In the genomic region with DNA sequence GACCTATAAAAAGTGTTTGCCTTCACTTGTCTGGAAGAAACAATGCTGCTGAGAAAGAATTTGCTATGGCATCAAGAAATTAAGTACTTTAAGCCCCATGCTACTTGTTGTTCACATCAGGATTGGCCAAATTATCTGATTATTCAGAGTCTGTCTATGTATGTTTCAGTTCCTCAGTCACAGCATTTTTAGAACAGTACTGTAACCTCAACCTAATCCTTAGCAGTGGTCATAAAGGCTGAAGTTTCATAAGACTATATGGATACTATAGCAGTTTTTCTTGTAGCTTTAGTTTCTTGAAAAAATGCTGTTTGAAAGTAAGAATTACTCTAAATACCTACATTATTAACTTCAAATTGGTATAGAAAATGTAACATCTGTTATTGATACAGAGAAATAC, we compare ENCODE assay signal across 9 cellular contexts.
"Had no signal": no experiment of that assay in that cellular context is flagged by ENCODE, and none has a peak within 500 bp of the region (broad histone marks: within the 10 kb centered on the region; RNA-seq: fewer than 3 reads in every experiment).

No MANE protein-coding gene starts in this region.

- H3K4me1 ChIP-seq: HAP-1 had no signal

- ATAC-seq: HCT116, K562 had no signal

- H3K9me3 ChIP-seq: HAP-1 had no signal

- H3K27ac ChIP-seq: GM23248 had no signal

- H2AFZ ChIP-seq: GM23248 had no signal

- H3K36me3 ChIP-seq: HAP-1 had no signal

- H3K9ac ChIP-seq: GM23248 had no signal

- DNase-seq: GM23248, GOT3, H7, HFFc6, IMR-90, KG1 had no signal

- H3K4me3 ChIP-seq: GM23248, HAP-1, K562 had no signal
